7 cellular contexts compared by ENCODE assay signal in genomic region chr3:100525753-100526612, GRCh38. TPM values are rescaled to one million over a fixed set of nuclear protein-coding genes. Genes with fewer than 3 reads are reported as not detected.
DNase-seq lines count a peak whose midpoint lies in the region; ATAC-seq and TF ChIP-seq lines count a peak whose summit lies in the region.

No MANE protein-coding gene starts in this region.

- intact Hi-C loops in breast epithelium (cut with DNase I; ENCODE audit: low total_unique reads) (no loop called here), transverse colon (cut with DNase I; ENCODE audit: low total_unique reads) (no loop called here)

- in situ Hi-C loops in transverse colon (cut with MboI; ENCODE audit: low pct_ligation_motif_present in 1 of 4, low pct_unique_long_range_greater_than_20kb in 1 of 4, low sequenced_read_pairs in 3 of 4) = no loop called here

- H3K4me3 ChIP-seq in breast epithelium (peak overlapping the region in 2 of 3 donors; percentile 3 to 20), transverse colon (no peak overlapping the region)

- H3K27ac ChIP-seq in breast epithelium (peak overlapping the region; percentile 91 to 93), transverse colon (peak overlapping the region; percentile 21 to 62 (median 38))

- H3K36me3 ChIP-seq in breast epithelium (no peaks in the 10 kb centered on the region), transverse colon (no peaks in the 10 kb centered on the region)

- DNase-seq in LHCN-M2 (ENCODE audit: low read depth) (peak; percentile 19), breast epithelium (ENCODE audit: low spot score in 2 of 2) (peak; percentile 66 to 83), iris pigment epithelial cell (ENCODE audit: low read depth) (peak; percentile 74), transverse colon (no peak), SW 1271 (lab: John Stamatoyannopoulos, UW) (no peak)

- WGBS in transverse colon (ENCODE audit: low coverage in 1 of 2), 2 donors = 70 to 76% methylated on average over 10 to 12 of the region's 12 CpGs

- TF ChIP-seq CTCF in breast epithelium (IDR thresholded peaks at IDR 0.05) (no peak), transverse colon (IDR thresholded peaks at IDR 0.05) (no peak)

- TF ChIP-seq EP300 in transverse colon (IDR thresholded peaks at IDR 0.05; ENCODE audit: low read depth) = no peak

- no peak for ATAC-seq in HG03135 (IDR thresholded peaks at IDR 0.05; ENCODE audit: unreplicated experiment)
- ATAC-seq in GM19452 (IDR thresholded peaks at IDR 0.05; ENCODE audit: unreplicated experiment) = no peak

- no peak for TF ChIP-seq POLR2A in breast epithelium (IDR thresholded peaks at IDR 0.05)
- TF ChIP-seq POLR2A in transverse colon (IDR thresholded peaks at IDR 0.05) = no peak

- H3K4me1 ChIP-seq in breast epithelium (peaks cover 0 to 5% of the 10 kb centered on the region in 2 donors), transverse colon (peaks cover 0 to 6% (median 0%) of the 10 kb centered on the region in 4 donors)

- H3K9me3 ChIP-seq in breast epithelium (no peaks in the 10 kb centered on the region), transverse colon (no peaks in the 10 kb centered on the region)

- H3K27me3 ChIP-seq in breast epithelium = no peaks in the 10 kb centered on the region
- no peaks in the 10 kb centered on the region for H3K27me3 ChIP-seq in transverse colon

RNA-seq across cellular contexts. Expression of gene TMEM45A, which starts 33.6 kb away (rescaled TPM):
- total RNA-seq in LHCN-M2 (2014; rRNA removed) (36.3 and 38.8 TPM in 2 replicates), breast epithelium (10 to 100 TPM; 19.7 to 24.5 (median 20.9) TPM), transverse colon (1 to 10 TPM in 3 of 4 donors, under 1 TPM in 1; 0.60 to 4.1 (median 1.5) TPM)
- 49.4 TPM for polyA plus RNA-seq in LHCN-M2 (2012)

Comparison
In these comparisons a context has a peak if more than half of its experiments do, and no peak if none do; other contexts are left out.
1. DNase-seq: peak in LHCN-M2 (single experiment), breast epithelium (2 of 2) and iris pigment epithelial cell (single experiment); none in transverse colon (single experiment) and SW 1271 (0 of 2).
2. H3K4me3 ChIP-seq: peak in breast epithelium (2 of 3); none in transverse colon (0 of 4).